In the genomic region with DNA sequence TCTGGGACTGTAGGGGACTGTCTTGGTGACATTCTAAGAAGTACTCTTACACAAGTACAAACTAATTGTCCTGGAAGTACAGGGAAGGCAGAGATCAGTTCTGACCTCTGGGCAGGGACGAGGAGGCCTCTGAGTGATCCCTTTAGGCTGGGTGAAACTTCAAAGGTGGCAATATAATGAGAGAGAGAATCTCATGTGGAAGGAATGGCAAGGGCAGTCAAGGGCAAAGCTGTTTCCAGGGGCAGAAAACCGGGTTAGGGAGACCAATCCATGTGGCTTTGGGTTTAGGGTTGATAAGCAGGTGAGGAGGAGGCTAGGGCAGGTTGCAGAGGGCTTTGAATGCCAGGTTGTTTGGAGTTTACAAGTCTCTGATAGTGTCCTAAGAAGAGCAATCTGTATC, we compare ENCODE assay signal across 10 cellular contexts. TPM values are rescaled to one million over a fixed set of nuclear protein-coding genes. Genes with fewer than 3 reads are reported as not detected.
A peak's percentile ranks its signal among the peaks of the same experiment; 100 is the strongest.
DNase-seq lines count a peak whose midpoint lies in the region; ATAC-seq and TF ChIP-seq lines count a peak whose summit lies in the region.
"Had no signal": no experiment of that assay in that cellular context is flagged by ENCODE, and none has a peak within 500 bp of the region (broad histone marks: within the 10 kb centered on the region; RNA-seq: fewer than 3 reads in every experiment).

No MANE protein-coding gene starts in this region.

- TF ChIP-seq RAD21 in HCT116 (IDR thresholded peaks at IDR 0.05; ENCODE audit: low read depth) (no peak), neural cell (conservative IDR thresholded peaks at IDR 0.05) (no peak)

- TF ChIP-seq CTCF in CD14-positive monocyte (IDR thresholded peaks at IDR 0.05) = no peak
- no peak for TF ChIP-seq CTCF in HCT116 (IDR thresholded peaks at IDR 0.05 in 2 of 3, conservative IDR thresholded peaks at IDR 0.05 in 1 of 3; ENCODE audit: borderline replicate concordance in 1 of 3, insufficient read depth in 1 of 3, low read depth in 2 of 3, low read length in 2 of 3)
- no peak for TF ChIP-seq CTCF in colonic mucosa (IDR thresholded peaks at IDR 0.05)
- no peak for TF ChIP-seq CTCF in neural cell (IDR thresholded peaks at IDR 0.05; ENCODE audit: poor library complexity, severe bottlenecking)

- ATAC-seq in HCT116 = no peak
- ATAC-seq in GM21529 (IDR thresholded peaks at IDR 0.05; ENCODE audit: unreplicated experiment) = no peak

- intact Hi-C loops in CD14-positive monocyte (cut with micrococcal nuclease) (loop anchor here in 1 of 2 donors (5.0 kb wide), 1 partner anchor 37 kb away; no protein-coding TSS in a partner anchor), HCT116 (cut with micrococcal nuclease) (no loop called here), colonic mucosa (cut with DNase I) (no loop called here)

- H3K9me3 ChIP-seq in HCT116 (ENCODE audit: control insufficient read depth in 1 of 2, insufficient read depth in 1 of 2, low read depth in 1 of 2, low read length in 2 of 2) (no peaks in the 10 kb centered on the region), colonic mucosa (no peaks in the 10 kb centered on the region), neural cell (ENCODE audit: low read length) (no peaks in the 10 kb centered on the region)

- H3K4me3 Mint-ChIP-seq in CD14-positive monocyte = peak overlapping the region; percentile 13 to 48

- RAD21 ChIA-PET in HCT116 (lab: Charles Lee; ENCODE audit: low non-redundant PET in 1 of 2, low total read pairs in 2 of 2, uncharacterized antibody in 2 of 2, unreplicated experiment in 2 of 2) = no interaction called here

- CTCF ChIA-PET in HCT116 (lab: Charles Lee) = no interaction called here

- H3K9ac ChIP-seq in HCT116 (ENCODE audit: low read length) (peak overlapping the region; percentile 83), colonic mucosa (ENCODE audit: low read depth in 2 of 2, low read length in 2 of 2) (peak overlapping the region in 1 of 2 donors; percentile 70), neural cell (ENCODE audit: low read length) (no peak overlapping the region)

- TF ChIP-seq EP300 in neural cell (conservative IDR thresholded peaks at IDR 0.05; ENCODE audit: poor library complexity, severe bottlenecking) = no peak

- TF ChIP-seq POLR2A in HCT116 (IDR thresholded peaks at IDR 0.05; ENCODE audit: borderline replicate concordance, extremely low read depth, insufficient read depth, insufficient read length) = peak; percentile 54

- H3K9me3 Mint-ChIP-seq in CD14-positive monocyte = no peaks in the 10 kb centered on the region

- H3K27ac Mint-ChIP-seq in CD14-positive monocyte = peak overlapping the region in 3 of 7 donors; percentile 51 to 86 (median 64)

- H3K4me1 Mint-ChIP-seq in CD14-positive monocyte = peaks cover 63% of the 10 kb centered on the region

- peaks cover 0 to 2% (median 2%) of the 10 kb centered on the region in 3 donors for H3K27me3 Mint-ChIP-seq in CD14-positive monocyte (ENCODE audit: low read depth in 3 of 3)

- H3K4me2 ChIP-seq in HCT116 (ENCODE audit: low read length) = peak overlapping the region; percentile 94
- H3K4me2 ChIP-seq in neural cell (ENCODE audit: low read length) = no peak overlapping the region

- H4K20me1 ChIP-seq in HCT116 (ENCODE audit: insufficient read depth) = no peaks in the 10 kb centered on the region
- no peaks in the 10 kb centered on the region for H4K20me1 ChIP-seq in neural cell (ENCODE audit: insufficient read depth)

- H3K27me3 ChIP-seq in HCT116 (ENCODE audit: insufficient read depth, low read length) = no peaks in the 10 kb centered on the region
- H3K27me3 ChIP-seq in colonic mucosa = no peaks in the 10 kb centered on the region
- no peaks in the 10 kb centered on the region for H3K27me3 ChIP-seq in neural cell (ENCODE audit: insufficient read depth, low read depth, low read length)

- no TSS peak for BruUV-seq in HCT116 (replicated peaks; lab: Mats Ljungman, UMichigan)

- H3K4me1 ChIP-seq in HCT116 (ENCODE audit: control insufficient read depth in 1 of 2, insufficient read depth in 2 of 2, low read length in 2 of 2) (peaks cover 28 to 43% of the 10 kb centered on the region in 2 experiments), colonic mucosa (peaks cover 5% of the 10 kb centered on the region)

- H3K36me3 ChIP-seq in HCT116 (ENCODE audit: control insufficient read depth in 1 of 2, insufficient read depth in 2 of 2, low read length in 2 of 2) (no peaks in the 10 kb centered on the region), colonic mucosa (no peaks in the 10 kb centered on the region), neural cell (ENCODE audit: insufficient read depth, low read length) (no peaks in the 10 kb centered on the region)

- no peak for DNase-seq in CD14-positive monocyte (ENCODE audit: low spot score)
- no peak for DNase-seq in HCT116 (ENCODE audit: low read depth, low spot score)
- no peak for DNase-seq in colonic mucosa
- DNase-seq in dermis blood vessel endothelial cell = no peak
- no peak for DNase-seq in NCI-H1048 (lab: John Stamatoyannopoulos, UW)
- no peak for DNase-seq in retina
- DNase-seq: activated naive CD4-positive, alpha-beta T cell treated with anti-CD3 and anti-CD28 coated beads, Interleukin-2, amount 50 U/mL, for 16 hours; posterior cingulate gyrus had no signal

- H3K4me3 ChIP-seq in HCT116 (replicated peaks in 1 of 2; ENCODE audit: low read depth in 1 of 2, low read length in 2 of 2) (peak overlapping the region; percentile 79 to 80), colonic mucosa (peak overlapping the region; percentile 17), neural cell (ENCODE audit: low read length) (peak overlapping the region; percentile 67)

- H3K27ac ChIP-seq in HCT116 (ENCODE audit: low read depth, low read length) (peak overlapping the region; percentile 86), colonic mucosa (peak overlapping the region; percentile 88), neural cell (ENCODE audit: low read length) (no peak overlapping the region)

- no peak overlapping the region for H2AFZ ChIP-seq in HCT116 (ENCODE audit: low read depth, low read length, poor library complexity, severe bottlenecking)
- no peak overlapping the region for H2AFZ ChIP-seq in neural cell (ENCODE audit: low read depth, low read length)

- no peaks in the 10 kb centered on the region for H3K79me2 ChIP-seq in HCT116 (ENCODE audit: insufficient read depth, low read length)
- H3K79me2 ChIP-seq in neural cell (replicated peaks; ENCODE audit: insufficient read depth, low read length) = no peaks in the 10 kb centered on the region

- H3K36me3 Mint-ChIP-seq in CD14-positive monocyte = no peaks in the 10 kb centered on the region

- H3F3A ChIP-seq in neural cell (ENCODE audit: insufficient read depth, low read length, poor library complexity, severe bottlenecking) = no peaks in the 10 kb centered on the region

- POLR2A ChIA-PET in HCT116 (lab: Charles Lee) = interaction anchor here (1.0 to 3.4 kb wide), 4 partner anchors 21 to 77 kb away, joined by 3 to 23 read pairs (median 5); a partner anchor contains a TSS

- H3K9me2 ChIP-seq in HCT116 (ENCODE audit: insufficient read depth) (no peaks in the 10 kb centered on the region), neural cell (ENCODE audit: insufficient read depth, low read length) (no peaks in the 10 kb centered on the region)

TF ChIP-seq in HCT116, 20 proteins besides CTCF, POLR2A, EP300 and RAD21:
- peak; percentile 46 for TF ChIP-seq POLR2AphosphoS5 (IDR thresholded peaks at IDR 0.05; ENCODE audit: low read depth, low read length)
- TF ChIP-seq TCF7L2 (IDR thresholded peaks at IDR 0.05; ENCODE audit: borderline replicate concordance, extremely low read depth, insufficient read depth, insufficient read length) = peak; percentile 47
- TF ChIP-seq EGR1 (IDR thresholded peaks at IDR 0.05; ENCODE audit: low read depth) = no peak

TF ChIP-seq in neural cell, 6 proteins besides CTCF, POLR2A, EP300 and RAD21:
- TF ChIP-seq MXI1 (conservative IDR thresholded peaks at IDR 0.05; ENCODE audit: poor library complexity, severe bottlenecking) = no peak

RNA-seq across cellular contexts. Expression of a gene that starts 21.3 kb away (rescaled TPM):
- polyA plus RNA-seq in CD14-positive monocyte (10 to 100 TPM; 35.6 to 79.5 TPM), neural cell (7.1 and 8.1 TPM in 2 replicates)
- total RNA-seq in HCT116 (2021; ENCODE audit: unreplicated experiment) (258 TPM), colonic mucosa (100 to 1,000 TPM; 711 to 719 TPM), dermis blood vessel endothelial cell (803 and 1,099 TPM in 2 replicates)
- polyA plus RNA-seq in HCT116 (2012) = 205 and 249 TPM in 2 replicates
- 33.8 and 36.3 TPM in 2 replicates for polyA minus RNA-seq in neural cell

Comparison
In these comparisons a context has a peak if more than half of its experiments do, and no peak if none do; other contexts are left out.
1. H3K4me3 ChIP-seq: peak in every context shown above with its lines; median percentile 80 in HCT116; 67 in neural cell; 17 in colonic mucosa.